ENCODE assay signal across 17 cellular contexts in genomic region chr3:146177986-146178385, GRCh38. TPM values are rescaled to one million over a fixed set of nuclear protein-coding genes. Genes with fewer than 3 reads are reported as not detected.
"Had no signal": no experiment of that assay in that cellular context is flagged by ENCODE, and none has a peak within 500 bp of the region (broad histone marks: within the 10 kb centered on the region; RNA-seq: fewer than 3 reads in every experiment).

No MANE protein-coding gene starts in this region.

- H3K27ac ChIP-seq: cardiac muscle cell, coronary artery, left lung, ovary, suprapubic skin, thyroid gland had no signal

- H3K4me1 ChIP-seq: left lung had no signal

- H3K27me3 ChIP-seq: cardiac muscle cell, esophagus squamous epithelium, gastroesophageal sphincter, left lung, ovary, suprapubic skin, thyroid gland had no signal

- H3K4me3 ChIP-seq: cardiac muscle cell, coronary artery, esophagus squamous epithelium, gastroesophageal sphincter, left lung, lung, ovary, suprapubic skin, thyroid gland had no signal

- H3K36me3 ChIP-seq: cardiac muscle cell, esophagus squamous epithelium, left lung, ovary, suprapubic skin, thyroid gland had no signal

- H3K9me3 ChIP-seq: esophagus squamous epithelium, gastroesophageal sphincter, left lung, ovary, suprapubic skin, thyroid gland had no signal

- ATAC-seq: gastroesophageal sphincter; left lung; naive thymus-derived CD8-positive, alpha-beta T cell had no signal

- DNase-seq: effector CD8-positive, alpha-beta T cell; esophagus squamous epithelium; foreskin fibroblast; glutamatergic neuron; islet precursor cell; left lung; naive thymus-derived CD8-positive, alpha-beta T cell; ovary; small intestine; stimulated activated CD4-positive, alpha-beta T cell treated with anti-CD3 and anti-CD28 coated beads, Interleukin-2, amount 100 ng/mL, for 48 hours; stimulated activated naive CD4-positive, alpha-beta T cell treated with Interleukin-2 at 50 U/mL for 16 hours; thyroid gland had no signal

RNA-seq across cellular contexts. Expression of gene PLOD2, which starts 17.0 kb away (rescaled TPM):
- total RNA-seq: naive thymus-derived CD8-positive, alpha-beta T cell had no signal
- polyA plus RNA-seq: naive thymus-derived CD8-positive, alpha-beta T cell had no signal
